Comparison of ENCODE assay signal across 29 cellular contexts in genomic region chr15:66068801-66069200, GRCh38.
"Had no signal": no experiment of that assay in that cellular context is flagged by ENCODE, and none has a peak within 500 bp of the region (broad histone marks: within the 10 kb centered on the region; RNA-seq: fewer than 3 reads in every experiment).

No MANE protein-coding gene starts in this region.

- H3K36me3 ChIP-seq: colonic mucosa, esophagus muscularis mucosa, heart right ventricle, lower lobe of right lung, neutrophil, right lobe of liver, suprapubic skin, transverse colon, upper lobe of right lung, vagina had no signal

- DNase-seq: colonic mucosa; effector CD8-positive, alpha-beta T cell; foreskin keratinocyte; glutamatergic neuron; heart right ventricle; hippocampal formation; kidney glomerular epithelial cell; left ventricle myocardium superior; lower lobe of right lung; natural killer cell; stimulated activated CD4-positive, alpha-beta T cell treated with anti-CD3 and anti-CD28 coated beads, Interleukin-12 subunit alpha, Interleukin-12 subunit beta, amount 100 ng/mL, for 4 hours; stimulated activated CD4-positive, alpha-beta T cell treated with anti-CD3 and anti-CD28 coated beads, Interleukin-1b, Interleukin-23, amount 100 ng/mL, for 48 hours; stimulated activated CD4-positive, alpha-beta T cell treated with anti-CD3 and anti-CD28 coated beads, Interleukin-4, amount 100 ng/mL, for 1 hour; stimulated activated CD8-positive, alpha-beta memory T cell treated with anti-CD3 and anti-CD28 coated beads, Interleukin-4, amount 100 ng/mL, for 48 hours; stimulated activated naive CD4-positive, alpha-beta T cell; stimulated activated naive CD8-positive, alpha-beta T cell treated with anti-CD3 and anti-CD28 coated beads, Interleukin-15, amount 100 ng/mL, for 72 hours; transverse colon; upper lobe of right lung had no signal

- FAIRE-seq: endothelial cell of umbilical vein, islet of Langerhans had no signal

- H3K9ac ChIP-seq: parathyroid adenoma had no signal

- H3K4me3 ChIP-seq: colonic mucosa, esophagus muscularis mucosa, heart right ventricle, lower lobe of right lung, right lobe of liver, smooth muscle cell, suprapubic skin, transverse colon, upper lobe of right lung, vagina had no signal

- H3K27me3 ChIP-seq: colonic mucosa, esophagus muscularis mucosa, right lobe of liver, suprapubic skin, transverse colon, upper lobe of right lung, vagina had no signal

- H3K9me3 ChIP-seq: colonic mucosa, esophagus muscularis mucosa, heart right ventricle, lower lobe of right lung, neutrophil, right lobe of liver, suprapubic skin, transverse colon, upper lobe of right lung, vagina had no signal

- H3K27me3 Mint-ChIP-seq: stimulated activated naive CD8-positive, alpha-beta T cell treated with anti-CD3 and anti-CD28 coated beads, Interleukin-15, amount 100 ng/mL, for 72 hours had no signal

- H3K27ac ChIP-seq: colonic mucosa, esophagus muscularis mucosa, foreskin keratinocyte, heart right ventricle, lower lobe of right lung, neutrophil, parathyroid adenoma, right lobe of liver, suprapubic skin, transverse colon, upper lobe of right lung, vagina had no signal

- H3K27ac Mint-ChIP-seq: dendritic cell treated with granulocyte-macrophage colony-stimulating factor and Interleukin-4, amounts not matched to agents 40 ng/mL and 50 ng/mL, for 4 days; natural killer cell; progenitor cell of endocrine pancreas; stimulated activated naive CD8-positive, alpha-beta T cell treated with anti-CD3 and anti-CD28 coated beads, Interleukin-15, amount 100 ng/mL, for 72 hours had no signal

- H3K4me2 ChIP-seq: smooth muscle cell had no signal

- H3K9me3 Mint-ChIP-seq: dendritic cell treated with granulocyte-macrophage colony-stimulating factor and Interleukin-4, amounts not matched to agents 40 ng/mL and 50 ng/mL, for 4 days; natural killer cell; stimulated activated naive CD8-positive, alpha-beta T cell treated with anti-CD3 and anti-CD28 coated beads, Interleukin-15, amount 100 ng/mL, for 72 hours had no signal

- H3K4me1 Mint-ChIP-seq: natural killer cell; stimulated activated naive CD8-positive, alpha-beta T cell treated with anti-CD3 and anti-CD28 coated beads, Interleukin-15, amount 100 ng/mL, for 72 hours had no signal

- H3K4me3 Mint-ChIP-seq: dendritic cell treated with granulocyte-macrophage colony-stimulating factor and Interleukin-4, amounts not matched to agents 40 ng/mL and 50 ng/mL, for 4 days; natural killer cell; stimulated activated naive CD8-positive, alpha-beta T cell treated with anti-CD3 and anti-CD28 coated beads, Interleukin-15, amount 100 ng/mL, for 72 hours had no signal

- H3K4me1 ChIP-seq: colonic mucosa, foreskin keratinocyte, lower lobe of right lung, parathyroid adenoma, right lobe of liver, transverse colon, upper lobe of right lung, vagina had no signal

- H3K79me2 ChIP-seq: parathyroid adenoma had no signal

- H2AFZ ChIP-seq: parathyroid adenoma had no signal

- H3K36me3 Mint-ChIP-seq: natural killer cell had no signal
